In genomic region chr11:83609181-83609580, GRCh38 we compare ENCODE assay signal across 18 cellular contexts.
DNase-seq lines count a peak whose midpoint lies in the region; ATAC-seq and TF ChIP-seq lines count a peak whose summit lies in the region.
"Had no signal": no experiment of that assay in that cellular context is flagged by ENCODE, and none has a peak within 500 bp of the region (broad histone marks: within the 10 kb centered on the region; RNA-seq: fewer than 3 reads in every experiment).

No MANE protein-coding gene starts in this region.

- H3K27me3 ChIP-seq in dorsolateral prefrontal cortex (no peaks in the 10 kb centered on the region), sigmoid colon (no peaks in the 10 kb centered on the region)
- no peaks in the 10 kb centered on the region for H3K27me3 ChIP-seq in CD4-positive, alpha-beta T cell (ENCODE audit: control insufficient read depth, insufficient read depth, low read length)
- H3K27me3 ChIP-seq: BLaER1 had no signal

- H3K9me3 ChIP-seq in SK-N-MC (ENCODE audit: low read depth, low read length) (no peaks in the 10 kb centered on the region), T-helper 17 cell (ENCODE audit: control insufficient read depth, low read length, poor library complexity, severe bottlenecking) (no peaks in the 10 kb centered on the region), sigmoid colon (no peaks in the 10 kb centered on the region)
- H3K9me3 ChIP-seq in CD4-positive, alpha-beta T cell (ENCODE audit: control insufficient read depth, low read length), result no peaks in the 10 kb centered on the region
- H3K9me3 ChIP-seq: BLaER1, HAP-1 had no signal

- TF ChIP-seq POLR2A in sigmoid colon (IDR thresholded peaks at IDR 0.05), result no peak

- WGBS in sigmoid colon, 2 donors, result 74 to 82% methylated on average over 2 of the region's 2 CpGs

- TF ChIP-seq CTCF in dorsolateral prefrontal cortex (IDR thresholded peaks at IDR 0.05 in 54 of 56, conservative IDR thresholded peaks at IDR 0.05 in 2 of 56; ENCODE audit: low read depth in 1 of 56, partially characterized antibody in 56 of 56), result no peak
- TF ChIP-seq CTCF in CD4-positive, alpha-beta T cell (IDR thresholded peaks at IDR 0.05), result no peak
- no peak for TF ChIP-seq CTCF in sigmoid colon (IDR thresholded peaks at IDR 0.05)

- H3K36me3 ChIP-seq in SK-N-MC (ENCODE audit: insufficient read depth, low read length) (peaks cover 27% of the 10 kb centered on the region), sigmoid colon (no peaks in the 10 kb centered on the region)
- H3K36me3 ChIP-seq: BLaER1, HAP-1 had no signal

- no peaks in the 10 kb centered on the region for H3K9me3 Mint-ChIP-seq in CD4-positive, alpha-beta T cell

- peak overlapping the region; percentile 55 for H3K27ac ChIP-seq in SK-N-MC
- H3K27ac ChIP-seq in dorsolateral prefrontal cortex, result peak overlapping the region in 42 of 59 donors; percentile 5 to 91 (median 74)
- H3K27ac ChIP-seq in CD4-positive, alpha-beta T cell (ENCODE audit: low read depth, low read length), result no peak overlapping the region
- H3K27ac ChIP-seq in sigmoid colon, result no peak overlapping the region
- H3K27ac ChIP-seq: 22Rv1, BLaER1, HL-60 had no signal

- H3K27ac Mint-ChIP-seq in T-helper 17 cell, result no peak overlapping the region
- H3K27ac Mint-ChIP-seq in CD4-positive, alpha-beta T cell, result no peak overlapping the region

- no peak for ATAC-seq in T-helper 17 cell
- no peak for ATAC-seq in CD4-positive, alpha-beta T cell (ENCODE audit: poor library complexity)

- no peaks in the 10 kb centered on the region for H3K36me3 Mint-ChIP-seq in T-helper 17 cell (ENCODE audit: low read depth)
- H3K36me3 Mint-ChIP-seq in CD4-positive, alpha-beta T cell (ENCODE audit: low read depth), result no peaks in the 10 kb centered on the region

- no peaks in the 10 kb centered on the region for H3K27me3 Mint-ChIP-seq in T-helper 17 cell
- peaks cover 5% of the 10 kb centered on the region for H3K27me3 Mint-ChIP-seq in CD4-positive, alpha-beta T cell

- POLR2A ChIA-PET in CD4-positive, alpha-beta T cell (lab: Charles Lee), result no interaction called here

- H3K9ac ChIP-seq in SK-N-MC (ENCODE audit: insufficient read length), result no peak overlapping the region
- H3K9ac ChIP-seq: BLaER1 had no signal

- H3K4me3 Mint-ChIP-seq in T-helper 17 cell, result no peak overlapping the region
- H3K4me3 Mint-ChIP-seq in CD4-positive, alpha-beta T cell, result no peak overlapping the region

- H3K4me3 ChIP-seq in SK-N-MC (no peak overlapping the region), dorsolateral prefrontal cortex (no peak overlapping the region), sigmoid colon (no peak overlapping the region)
- H3K4me3 ChIP-seq: BLaER1, HAP-1 had no signal

- intact Hi-C loops in dorsolateral prefrontal cortex (cut with DNase I), result loop anchor here in 1 of 2 donors (10.0 kb wide), 1 partner anchor 64 kb away; no protein-coding TSS in a partner anchor
- intact Hi-C loops in CD4-positive, alpha-beta T cell (cut with DNase I, micrococcal nuclease), result no loop called here
- intact Hi-C loops in sigmoid colon (cut with DNase I), result no loop called here

- CTCF ChIA-PET in CD4-positive, alpha-beta T cell (lab: Charles Lee), result no interaction called here

- TF ChIP-seq EP300 in sigmoid colon (IDR thresholded peaks at IDR 0.05), result no peak

- H3K4me1 ChIP-seq in sigmoid colon, result no peaks in the 10 kb centered on the region
- H3K4me1 ChIP-seq: BLaER1, HAP-1 had no signal

- no peaks in the 10 kb centered on the region for H3K4me1 Mint-ChIP-seq in T-helper 17 cell
- no peaks in the 10 kb centered on the region for H3K4me1 Mint-ChIP-seq in CD4-positive, alpha-beta T cell (ENCODE audit: low read depth)

- DNase-seq in DMS 273 (lab: John Stamatoyannopoulos, UW; ENCODE audit: unreplicated experiment) (peak; percentile 10), DMS 273 treated with DMSO at 0.1 percent for 48 hours (lab: John Stamatoyannopoulos, UW) (no peak), NCI-H1694 (lab: John Stamatoyannopoulos, UW) (peak; percentile 70), SK-N-MC (ENCODE audit: low read depth, low spot score) (no peak), dorsolateral prefrontal cortex (peak in 1 of 10 donors; percentile 78), T-helper 17 cell (no peak), sigmoid colon (no peak)
- DNase-seq in CD4-positive, alpha-beta T cell, result no peak
- DNase-seq: AML-193, Calu3, DMS153, DMS79 treated with DMSO at 0.1 percent for 48 hours, EL, GDM1 had no signal

Comparison
In these comparisons a context has a peak if more than half of its experiments do, and no peak if none do; other contexts are left out.
1. DNase-seq: peak in DMS 273 (single experiment) and NCI-H1694 (single experiment); none in DMS 273 treated with DMSO at 0.1 percent for 48 hours (single experiment), SK-N-MC (single experiment), T-helper 17 cell (0 of 3), CD4-positive, alpha-beta T cell (0 of 10) and sigmoid colon (single experiment).
2. H3K27ac ChIP-seq: peak in SK-N-MC (single experiment) and dorsolateral prefrontal cortex (42 of 59); none in CD4-positive, alpha-beta T cell (single experiment) and sigmoid colon (0 of 4).